32 cellular contexts compared by ENCODE assay signal in the genomic region with DNA sequence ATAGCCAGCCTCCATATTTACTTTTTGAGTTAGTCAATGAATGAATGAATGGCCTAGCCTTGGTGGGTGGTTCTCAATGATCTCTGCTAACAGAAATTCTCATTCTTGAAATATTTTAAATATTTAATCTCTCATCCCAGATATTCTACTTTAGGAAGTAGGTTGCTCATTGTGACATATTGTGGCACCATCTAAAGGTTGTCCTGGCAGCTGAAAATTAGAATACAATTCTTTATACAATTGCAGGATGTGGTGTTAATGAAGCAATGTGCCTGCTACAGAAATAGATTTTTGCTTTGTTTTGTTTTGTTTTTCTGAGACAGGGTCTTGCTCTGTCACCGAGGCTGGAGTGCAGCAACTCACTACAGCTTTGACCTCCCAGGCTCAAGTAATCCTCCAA. TPM values are rescaled to one million over a fixed set of nuclear protein-coding genes. Genes with fewer than 3 reads are reported as not detected.
"Had no signal": no experiment of that assay in that cellular context is flagged by ENCODE, and none has a peak within 500 bp of the region (broad histone marks: within the 10 kb centered on the region; RNA-seq: fewer than 3 reads in every experiment).

No MANE protein-coding gene starts in this region.

- DNase-seq: activated CD4-positive, alpha-beta T cell treated with anti-CD3 and anti-CD28 coated beads, Interleukin-2, amount 10 ng/mL, durations not matched to agents 24 days and 14 days; activated CD4-positive, alpha-beta T cell treated with anti-CD3 and anti-CD28 coated beads, Interleukin-2, amount 50 U/mL, for 4 hours; activated CD8-positive, alpha-beta T cell treated with anti-CD3 and anti-CD28 coated beads for 36 hours; activated gamma-delta T cell treated with Interleukin-2 at 50 U/mL for 16 hours; activated naive CD4-positive, alpha-beta T cell treated with anti-CD3 and anti-CD28 coated beads for 36 hours; activated T-cell treated with anti-CD3 and anti-CD28 coated beads, Interleukin-2, amount 50 U/mL, for 1 hour; adrenal gland; body of pancreas; Karpas-422; NCI-H1048; NCI-H1105 treated with DMSO at 0.1 percent for 48 hours; NCI-H1436; NCI-H1694; NCI-H1930; NCI-H2171; NCI-H510A; NCI-H526; NCI-H748 treated with DMSO at 0.1 percent for 48 hours; NK-92 treated with Interleukin-12 subunit alpha and Interleukin-12 subunit beta, amount 100 ng/mL, for 24 hours; PC-3; SIG-M5; T-helper 1 cell; T-helper 2 cell; T1000 had no signal

- H3K36me3 ChIP-seq: adrenal gland, breast epithelium had no signal

- H3K27me3 ChIP-seq: adrenal gland, body of pancreas, breast epithelium had no signal

- H3K9me3 ChIP-seq: adrenal gland, body of pancreas, breast epithelium had no signal

- FAIRE-seq: astrocyte, RCC 7860 had no signal

- ATAC-seq: activated CD8-positive, alpha-beta T cell treated with anti-CD3 and anti-CD28 coated beads for 36 hours; activated naive CD4-positive, alpha-beta T cell treated with anti-CD3 and anti-CD28 coated beads, Interleukin-2, amount 50 U/mL, for 72 hours; body of pancreas; PC-3; Right ventricle myocardium inferior had no signal

- H3K4me3 ChIP-seq: adrenal gland, body of pancreas, breast epithelium had no signal

- H3K4me1 ChIP-seq: adrenal gland, body of pancreas, breast epithelium had no signal

- H3K27ac ChIP-seq: adrenal gland, body of pancreas, breast epithelium, RWPE1 had no signal

RNA-seq across cellular contexts. Expression of a gene that starts 35.8 kb away (rescaled TPM):
- total RNA-seq: activated CD4-positive, alpha-beta T cell treated with anti-CD3 and anti-CD28 coated beads, Interleukin-2, amount 10 ng/mL, durations not matched to agents 24 days and 14 days; activated CD8-positive, alpha-beta memory T cell treated with anti-CD3 and anti-CD28 coated beads for 36 hours; activated CD8-positive, alpha-beta T cell treated with anti-CD3 and anti-CD28 coated beads for 36 hours; activated naive CD4-positive, alpha-beta T cell treated with anti-CD3 and anti-CD28 coated beads for 36 hours; activated naive CD4-positive, alpha-beta T cell treated with anti-CD3 and anti-CD28 coated beads, Interleukin-2, amount 50 U/mL, for 72 hours; activated T-helper 2 cell treated with anti-CD3 and anti-CD28 coated beads, Interferon-gamma antibody, Interleukin-2, Interleukin-4, amounts not matched to agents 10 μg/mL and 5 μg/mL and 100 μg/mL, durations not matched to agents 14 hours and 24 hours and 36 hours; Right ventricle myocardium inferior had no signal
